8 cellular contexts compared by ENCODE assay signal in the genomic region with DNA sequence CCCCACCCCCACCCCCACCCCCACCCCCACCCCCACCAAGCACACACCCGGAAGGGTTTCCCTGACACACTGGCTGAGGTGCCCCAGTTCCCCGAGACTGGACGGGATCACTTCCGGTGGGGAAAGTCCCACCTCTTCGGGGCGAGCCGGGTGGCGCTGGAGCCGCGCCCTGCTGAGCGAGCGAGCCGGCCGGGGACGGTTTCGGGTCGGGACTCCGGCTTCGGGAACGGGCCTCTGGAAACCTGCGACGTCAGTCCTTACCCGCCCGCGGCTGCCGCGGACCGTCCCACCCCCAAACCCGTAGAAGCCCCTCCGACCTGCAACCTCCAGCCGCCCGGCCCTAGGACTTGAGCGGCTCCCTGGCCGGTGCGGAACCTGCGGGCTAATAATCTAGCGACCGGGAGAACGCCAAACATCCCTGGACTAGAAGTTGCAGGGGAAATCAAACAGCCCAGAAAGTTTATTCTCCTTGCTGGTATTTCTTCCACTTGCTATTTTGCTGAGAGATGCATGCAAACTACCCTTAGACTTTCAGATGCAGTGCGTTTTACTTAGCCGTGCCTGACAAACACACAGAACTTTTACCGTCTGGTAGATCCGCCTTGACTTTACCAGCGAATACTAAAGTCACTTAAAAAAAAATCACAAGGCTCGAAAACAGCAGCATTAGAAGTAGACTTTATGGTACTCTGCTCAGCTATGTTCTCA. TPM values are rescaled to one million over a fixed set of nuclear protein-coding genes. Genes with fewer than 3 reads are reported as not detected.
A peak's percentile ranks its signal among the peaks of the same experiment; 100 is the strongest.
DNase-seq lines count a peak whose midpoint lies in the region; TF ChIP-seq lines count a peak whose summit lies in the region.

No MANE protein-coding gene starts in this region.

- no peak for TF ChIP-seq CTCF in GM20000 (IDR thresholded peaks at IDR 0.05; ENCODE audit: extremely low read depth, missing control alignments)
- no peak for TF ChIP-seq CTCF in endothelial cell (IDR thresholded peaks at IDR 0.05; ENCODE audit: unreplicated experiment)

- peaks cover 6% of the 10 kb centered on the region for H3K36me3 Mint-ChIP-seq in endothelial cell (ENCODE audit: low read depth, unreplicated experiment)

- H3K9me3 Mint-ChIP-seq in endothelial cell (ENCODE audit: unreplicated experiment), result no peaks in the 10 kb centered on the region

- peaks cover 19% of the 10 kb centered on the region for H3K4me1 Mint-ChIP-seq in endothelial cell (ENCODE audit: unreplicated experiment)

- peak overlapping the region; percentile 88 for H3K4me3 Mint-ChIP-seq in endothelial cell (ENCODE audit: unreplicated experiment)

- peak overlapping the region; percentile 74 for H3K27ac Mint-ChIP-seq in endothelial cell (ENCODE audit: unreplicated experiment)

- H3K27me3 Mint-ChIP-seq in endothelial cell (ENCODE audit: unreplicated experiment), result peaks cover 1% of the 10 kb centered on the region

- peak; percentile 85 for DNase-seq in COLO668 (lab: John Stamatoyannopoulos, UW; ENCODE audit: unreplicated experiment)
- peak; percentile 85 for DNase-seq in GM20000 (ENCODE audit: low spot score)
- DNase-seq in HS-5 (ENCODE audit: low read depth), result peak; percentile 44
- DNase-seq in NOMO-1 (lab: John Stamatoyannopoulos, UW; ENCODE audit: unreplicated experiment in 2 of 2), result peak; percentile 62 to 64
- DNase-seq in activated CD8-positive, alpha-beta memory T cell treated with anti-CD3 and anti-CD28 coated beads for 48 hours (ENCODE audit: low read depth in 2 of 3, low spot score in 2 of 3), result peak; percentile 30 to 60 (median 37)
- DNase-seq in endothelial cell (ENCODE audit: low spot score), result peak; percentile 64
- DNase-seq in midbrain (lab: John Stamatoyannopoulos, UW), result peak; percentile 69
- peak; percentile 62 to 67 for DNase-seq in stimulated activated CD8-positive, alpha-beta memory T cell treated with anti-CD3 and anti-CD28 coated beads, Interleukin-15, amount 100 ng/mL, for 4 hours (ENCODE audit: low read depth in 2 of 2)

RNA-seq across cellular contexts. Expression of a gene that starts 1.0 kb away (rescaled TPM):
- total RNA-seq in endothelial cell (ENCODE audit: unreplicated experiment), result 50.0 TPM

Comparison
In these comparisons a context has a peak if more than half of its experiments do, and no peak if none do; other contexts are left out.
1. Peak in every context shown above with its lines: DNase-seq.